ENCODE assay signal across 17 cellular contexts in genomic region chr5:7742241-7742656, GRCh38.
A peak's percentile ranks its signal among the peaks of the same experiment; 100 is the strongest.
DNase-seq lines count a peak whose midpoint lies in the region; ATAC-seq and TF ChIP-seq lines count a peak whose summit lies in the region.
"Had no signal": no experiment of that assay in that cellular context is flagged by ENCODE, and none has a peak within 500 bp of the region (broad histone marks: within the 10 kb centered on the region; RNA-seq: fewer than 3 reads in every experiment).

No MANE protein-coding gene starts in this region.

- intact Hi-C loops in psoas muscle (cut with DNase I): loop anchor here in 1 of 2 donors (10.0 kb wide), 2 partner anchors 227 to 277 kb away; no protein-coding TSS in a partner anchor
- intact Hi-C loops in ascending aorta (cut with DNase I): no loop called here
- intact Hi-C loops in ovary (cut with DNase I): no loop called here

- H3K36me3 ChIP-seq in psoas muscle (ENCODE audit: insufficient read depth in 1 of 2, low read depth in 1 of 2) (peaks cover 0 to 11% of the 10 kb centered on the region in 2 donors), ascending aorta (no peaks in the 10 kb centered on the region), ovary (no peaks in the 10 kb centered on the region)
- H3K36me3 ChIP-seq: upper lobe of left lung had no signal

- no peak overlapping the region for H3K4me3 ChIP-seq in epithelial cell of esophagus (ENCODE audit: low read length)
- H3K4me3 ChIP-seq in psoas muscle: no peak overlapping the region
- H3K4me3 ChIP-seq in ascending aorta: no peak overlapping the region
- H3K4me3 ChIP-seq in ovary: no peak overlapping the region
- H3K4me3 ChIP-seq: upper lobe of left lung had no signal

- peak; percentile 60 to 61 for ATAC-seq in activated CD4-positive, CD25-positive, alpha-beta regulatory T cell treated with anti-CD3 and anti-CD28 coated beads, Interleukin-2, amount 50 U/mL, for 24 hours
- ATAC-seq in psoas muscle: peak; percentile 44 to 76 (median 55)

- H3K27me3 ChIP-seq in psoas muscle (ENCODE audit: insufficient read depth in 3 of 3, low read length in 2 of 3): no peaks in the 10 kb centered on the region
- H3K27me3 ChIP-seq in ascending aorta: no peaks in the 10 kb centered on the region
- no peaks in the 10 kb centered on the region for H3K27me3 ChIP-seq in ovary
- H3K27me3 ChIP-seq: upper lobe of left lung had no signal

- DNase-seq in activated CD4-positive, CD25-positive, alpha-beta regulatory T cell treated with anti-CD3 and anti-CD28 coated beads, Interleukin-2, amount 50 U/mL, for 72 hours: no peak
- DNase-seq in RKO (ENCODE audit: low spot score) (peak; percentile 77), epithelial cell of esophagus (ENCODE audit: low read depth) (peak; percentile 55), psoas muscle (no peak), ascending aorta (ENCODE audit: low spot score in 2 of 2) (no peak), ovary (no peak), NCI-H1105 (lab: John Stamatoyannopoulos, UW) (no peak)
- DNase-seq: activated CD4-positive, alpha-beta T cell treated with anti-CD3 and anti-CD28 coated beads, Interleukin-2, amount 50 U/mL, for 1 hour; amniotic stem cell; EL; NCI-H1417; NCI-H524; Right ventricle myocardium superior; SW 1271; upper lobe of left lung had no signal

- H3K27ac ChIP-seq in psoas muscle: no peak overlapping the region
- H3K27ac ChIP-seq in ascending aorta: no peak overlapping the region
- H3K27ac ChIP-seq in ovary: no peak overlapping the region
- H3K27ac ChIP-seq: 22Rv1, upper lobe of left lung had no signal

- no peak for TF ChIP-seq POLR2A in ovary (IDR thresholded peaks at IDR 0.05)

- TF ChIP-seq EP300 in ovary (IDR thresholded peaks at IDR 0.05): no peak

- no peaks in the 10 kb centered on the region for H3K9me3 ChIP-seq in psoas muscle
- no peaks in the 10 kb centered on the region for H3K9me3 ChIP-seq in ascending aorta
- H3K9me3 ChIP-seq in ovary: no peaks in the 10 kb centered on the region
- H3K9me3 ChIP-seq: upper lobe of left lung had no signal

- H3K4me1 ChIP-seq in psoas muscle (no peaks in the 10 kb centered on the region), ascending aorta (no peaks in the 10 kb centered on the region), ovary (ENCODE audit: insufficient read depth) (no peaks in the 10 kb centered on the region)

- WGBS in psoas muscle, 3 donors: 87 to 93% (median 91%) methylated on average over 5 of the region's 5 CpGs
- 90 to 93% (median 92%) methylated on average over 5 of the region's 5 CpGs for WGBS in ovary, 3 donors

- TF ChIP-seq CTCF in epithelial cell of esophagus (IDR thresholded peaks at IDR 0.05; ENCODE audit: insufficient read depth, low read depth, low read length, missing control alignments) (no peak), psoas muscle (IDR thresholded peaks at IDR 0.05) (no peak), ascending aorta (IDR thresholded peaks at IDR 0.05) (no peak), ovary (IDR thresholded peaks at IDR 0.05) (no peak)

Comparison
In these comparisons a context has a peak if more than half of its experiments do, and no peak if none do; other contexts are left out.
1. DNase-seq: peak in RKO (single experiment) and epithelial cell of esophagus (single experiment); none in activated CD4-positive, CD25-positive, alpha-beta regulatory T cell treated with anti-CD3 and anti-CD28 coated beads, Interleukin-2, amount 50 U/mL, for 72 hours (single experiment), psoas muscle (0 of 2), ascending aorta (0 of 2), ovary (0 of 5) and NCI-H1105 (single experiment).